12 cellular contexts compared by ENCODE assay signal in the genomic region with DNA sequence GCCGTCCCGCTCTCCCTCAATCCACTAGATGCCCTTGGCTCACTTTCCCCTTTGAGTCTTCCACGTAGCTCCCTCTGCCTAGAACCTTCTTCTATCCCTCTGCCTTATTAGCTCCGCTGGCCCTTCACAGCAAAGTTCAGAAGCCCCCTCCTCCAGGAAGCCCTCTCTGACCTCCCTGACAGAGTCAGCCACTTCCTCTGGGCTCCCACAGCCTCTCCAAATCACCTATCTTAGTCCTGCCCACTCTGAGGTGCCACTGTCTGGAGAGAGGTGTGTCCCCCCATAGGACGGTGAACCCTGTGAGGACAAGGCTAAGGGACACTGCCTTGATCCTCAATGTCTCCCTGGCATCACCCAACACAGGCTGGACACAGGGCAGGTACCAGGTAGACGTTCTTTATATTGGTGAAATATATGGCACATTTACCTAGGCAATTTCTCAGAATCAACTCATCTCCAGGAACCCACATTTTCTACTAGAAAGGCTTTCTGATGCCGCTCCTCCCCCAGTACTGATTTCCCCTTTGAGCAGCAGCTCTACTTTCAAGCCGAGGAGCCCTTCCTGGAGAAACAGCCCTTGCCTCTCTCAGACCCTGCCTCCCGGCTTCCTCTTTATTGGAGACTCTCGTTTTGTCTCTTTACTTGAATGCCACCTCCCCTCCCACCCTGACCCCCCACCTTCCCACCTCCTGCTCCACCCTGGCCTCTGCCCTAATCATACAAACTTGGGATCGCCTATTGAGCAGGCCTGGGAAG. TPM values are rescaled to one million over a fixed set of nuclear protein-coding genes. Genes with fewer than 3 reads are reported as not detected.
DNase-seq lines count a peak whose midpoint lies in the region; ATAC-seq and TF ChIP-seq lines count a peak whose summit lies in the region.
"Had no signal": no experiment of that assay in that cellular context is flagged by ENCODE, and none has a peak within 500 bp of the region (broad histone marks: within the 10 kb centered on the region; RNA-seq: fewer than 3 reads in every experiment).

No MANE protein-coding gene starts in this region.

- H3K27ac ChIP-seq in psoas muscle: no peak overlapping the region
- H3K27ac ChIP-seq: breast epithelium, thyroid gland had no signal

- no peaks in the 10 kb centered on the region for H3K36me3 ChIP-seq in psoas muscle (ENCODE audit: insufficient read depth in 1 of 2, low read depth in 1 of 2)
- H3K36me3 ChIP-seq: breast epithelium, thyroid gland had no signal

- no peak for ATAC-seq in activated naive CD8-positive, alpha-beta T cell treated with anti-CD3 and anti-CD28 coated beads, Interleukin-2, amount 50 U/mL, for 24 hours
- ATAC-seq in psoas muscle: no peak
- ATAC-seq in HG02970 (IDR thresholded peaks at IDR 0.05; ENCODE audit: low FRiP score, unreplicated experiment): no peak
- ATAC-seq: left ventricle myocardium superior had no signal

- peak overlapping the region in 2 of 4 donors; percentile 49 to 54 for H3K4me3 Mint-ChIP-seq in IgD-negative memory B cell
- peak overlapping the region; percentile 69 for H3K4me3 Mint-ChIP-seq in activated naive CD8-positive, alpha-beta T cell treated with anti-CD3 and anti-CD28 coated beads, Interleukin-2, amount 50 U/mL, for 24 hours

- peaks cover 14 to 19% (median 15%) of the 10 kb centered on the region in 3 donors for H3K4me1 Mint-ChIP-seq in IgD-negative memory B cell
- peaks cover 49% of the 10 kb centered on the region for H3K4me1 Mint-ChIP-seq in activated naive CD8-positive, alpha-beta T cell treated with anti-CD3 and anti-CD28 coated beads, Interleukin-2, amount 50 U/mL, for 24 hours

- TF ChIP-seq CTCF in psoas muscle (IDR thresholded peaks at IDR 0.05): no peak

- H3K9me3 Mint-ChIP-seq in IgD-negative memory B cell: no peaks in the 10 kb centered on the region
- H3K9me3 Mint-ChIP-seq in activated naive CD8-positive, alpha-beta T cell treated with anti-CD3 and anti-CD28 coated beads, Interleukin-2, amount 50 U/mL, for 24 hours: no peaks in the 10 kb centered on the region

- H3K9me3 ChIP-seq in psoas muscle: no peaks in the 10 kb centered on the region
- H3K9me3 ChIP-seq: breast epithelium, thyroid gland had no signal

- peak overlapping the region; percentile 2 to 99 (median 35) for H3K27ac Mint-ChIP-seq in IgD-negative memory B cell
- peak overlapping the region; percentile 94 for H3K27ac Mint-ChIP-seq in activated naive CD8-positive, alpha-beta T cell treated with anti-CD3 and anti-CD28 coated beads, Interleukin-2, amount 50 U/mL, for 24 hours

- peaks cover 3% of the 10 kb centered on the region for H3K4me1 ChIP-seq in psoas muscle

- WGBS in psoas muscle, 3 donors: 82 to 85% (median 84%) methylated on average over 11 of the region's 11 CpGs

- peaks cover 3% of the 10 kb centered on the region for H3K36me3 Mint-ChIP-seq in IgD-negative memory B cell
- peaks cover 14% of the 10 kb centered on the region for H3K36me3 Mint-ChIP-seq in activated naive CD8-positive, alpha-beta T cell treated with anti-CD3 and anti-CD28 coated beads, Interleukin-2, amount 50 U/mL, for 24 hours (ENCODE audit: low read depth)

- no peaks in the 10 kb centered on the region for H3K27me3 Mint-ChIP-seq in IgD-negative memory B cell
- no peaks in the 10 kb centered on the region for H3K27me3 Mint-ChIP-seq in activated naive CD8-positive, alpha-beta T cell treated with anti-CD3 and anti-CD28 coated beads, Interleukin-2, amount 50 U/mL, for 24 hours

- no peak overlapping the region for H3K4me3 ChIP-seq in psoas muscle
- H3K4me3 ChIP-seq: breast epithelium, thyroid gland had no signal

- DNase-seq in UCSD-AML1 (lab: John Stamatoyannopoulos, UW; ENCODE audit: unreplicated experiment) (peak; percentile 38), epidermal melanocyte (ENCODE audit: insufficient read length, low spot score) (no peak), psoas muscle (no peak)
- DNase-seq in activated naive CD8-positive, alpha-beta T cell treated with anti-CD3 and anti-CD28 coated beads, Interleukin-2, amount 50 U/mL, for 24 hours: no peak
- DNase-seq in stimulated activated CD4-positive, alpha-beta T cell treated with anti-CD3 and anti-CD28 coated beads, Interleukin-4, amount 100 ng/mL, for 24 hours: peak; percentile 41
- DNase-seq: left ventricle myocardium superior, MM.1S, SW 1271, thyroid gland had no signal

- H3K27me3 ChIP-seq in psoas muscle (ENCODE audit: insufficient read depth in 3 of 3, low read length in 2 of 3): peaks cover 0 to 20% (median 0%) of the 10 kb centered on the region in 3 donors
- H3K27me3 ChIP-seq: breast epithelium had no signal

- intact Hi-C loops in psoas muscle (cut with DNase I): no loop called here

RNA-seq across cellular contexts. Expression of a gene that starts 3.4 kb away (rescaled TPM):
- polyA plus RNA-seq in IgD-negative memory B cell (49.3 TPM), psoas muscle (10 to 100 TPM in 1 of 3 donors, 1 to 10 TPM in 2; 2.8 to 10.5 (median 3.2) TPM)
- 10 to 100 TPM in 2 of 4 donors, 1 to 10 TPM in 2; 8.2 to 10.8 (median 10.1) TPM for total RNA-seq in psoas muscle

RNA-seq across cellular contexts. Expression of a gene that starts 6.8 kb away (rescaled TPM):
- polyA plus RNA-seq in IgD-negative memory B cell (10.5 TPM), psoas muscle (10 to 100 TPM in 1 of 3 donors, 1 to 10 TPM in 2; 7.9 to 13.1 (median 9.3) TPM)
- total RNA-seq in psoas muscle: 1 to 10 TPM; 1.7 to 2.5 (median 2.0) TPM

RNA-seq across cellular contexts. Expression of a gene that starts 19.2 kb away (rescaled TPM):
- polyA plus RNA-seq in IgD-negative memory B cell (1.8 TPM), psoas muscle (1 to 10 TPM in 2 of 3 donors, under 1 TPM in 1; 0.88 to 3.1 (median 2.5) TPM)
- total RNA-seq in psoas muscle: 1 to 10 TPM; 1.4 to 2.6 (median 1.7) TPM

RNA-seq across cellular contexts. Expression of a gene that starts 40.0 kb away (rescaled TPM):
- 75.1 TPM for polyA plus RNA-seq in IgD-negative memory B cell
- total RNA-seq in psoas muscle: 10 to 100 TPM; 25.4 to 42.3 (median 41.2) TPM
- polyA plus RNA-seq in psoas muscle: 10 to 100 TPM; 34.9 to 78.8 (median 59.0) TPM

RNA-seq across cellular contexts. Expression of a gene that starts 40.5 kb away (rescaled TPM):
- 63.4 TPM for polyA plus RNA-seq in IgD-negative memory B cell
- total RNA-seq in psoas muscle: 10 to 100 TPM; 31.5 to 45.1 (median 39.8) TPM
- polyA plus RNA-seq in psoas muscle: 10 to 100 TPM; 34.9 to 58.8 (median 43.3) TPM

Comparison
In these comparisons a context has a peak if more than half of its experiments do, and no peak if none do; other contexts are left out.
1. DNase-seq: peak in UCSD-AML1 (single experiment) and stimulated activated CD4-positive, alpha-beta T cell treated with anti-CD3 and anti-CD28 coated beads, Interleukin-4, amount 100 ng/mL, for 24 hours (single experiment); none in activated naive CD8-positive, alpha-beta T cell treated with anti-CD3 and anti-CD28 coated beads, Interleukin-2, amount 50 U/mL, for 24 hours (single experiment), epidermal melanocyte (single experiment) and psoas muscle (0 of 2).